ENCODE assay signal across 16 cellular contexts in the genomic region with DNA sequence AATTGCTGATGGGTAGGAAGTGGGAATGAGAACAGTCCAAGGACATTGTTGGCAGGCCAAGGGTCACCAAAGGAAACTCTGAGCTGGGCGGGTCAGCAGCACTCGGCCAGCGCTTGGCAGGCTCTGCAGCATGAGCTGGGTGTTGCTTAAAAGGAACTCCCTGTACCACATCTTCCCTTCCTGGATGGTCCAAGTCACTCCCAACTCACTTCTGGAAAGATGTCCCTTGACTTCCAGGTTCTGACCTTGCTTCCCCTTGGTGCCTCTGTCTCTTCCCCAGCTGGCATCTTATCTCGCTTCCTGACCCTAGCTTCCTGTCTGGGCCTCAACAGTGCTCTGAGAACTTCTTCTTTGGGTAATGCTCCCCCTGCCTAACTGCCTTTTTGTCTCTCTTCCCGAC. TPM values are rescaled to one million over a fixed set of nuclear protein-coding genes. Genes with fewer than 3 reads are reported as not detected.
DNase-seq lines count a peak whose midpoint lies in the region; ATAC-seq and TF ChIP-seq lines count a peak whose summit lies in the region.
"Had no signal": no experiment of that assay in that cellular context is flagged by ENCODE, and none has a peak within 500 bp of the region (broad histone marks: within the 10 kb centered on the region; RNA-seq: fewer than 3 reads in every experiment).

No MANE protein-coding gene starts in this region.

- H3F3A ChIP-seq in Loucy (ENCODE audit: low read depth), result no peaks in the 10 kb centered on the region

- H3K79me2 ChIP-seq in Loucy (ENCODE audit: insufficient read depth, low read length), result no peaks in the 10 kb centered on the region

- H3K9me2 ChIP-seq in Loucy (replicated peaks; ENCODE audit: low read depth, low read length), result no peaks in the 10 kb centered on the region

- 57% methylated on average over 5 of the region's 5 CpGs for WGBS in liver
- 54 to 66% (median 59%) methylated on average over 5 of the region's 5 CpGs for WGBS in stomach, 5 donors

- intact Hi-C loops in stomach (cut with DNase I; ENCODE audit: low total_unique reads), result no loop called here

- H3K4me3 ChIP-seq in Loucy (ENCODE audit: low read length, poor library complexity, severe bottlenecking) (no peak overlapping the region), coronary artery (no peak overlapping the region), liver (ENCODE audit: low read depth in 1 of 3, low read length in 3 of 3) (no peak overlapping the region), stomach (no peak overlapping the region)
- H3K4me3 ChIP-seq: SJCRH30 had no signal

- no peaks in the 10 kb centered on the region for H3K9me3 ChIP-seq in Loucy (ENCODE audit: insufficient read depth, low read depth, low read length)
- H3K9me3 ChIP-seq in liver (ENCODE audit: control insufficient read depth in 4 of 4, low read length in 3 of 4), result no peaks in the 10 kb centered on the region
- H3K9me3 ChIP-seq in stomach, result no peaks in the 10 kb centered on the region
- H3K9me3 ChIP-seq: SJCRH30 had no signal

- H3K27me3 ChIP-seq in Loucy (ENCODE audit: insufficient read depth, low read length, poor library complexity, severe bottlenecking), result no peaks in the 10 kb centered on the region
- no peaks in the 10 kb centered on the region for H3K27me3 ChIP-seq in liver (ENCODE audit: control insufficient read depth in 4 of 4, insufficient read depth in 4 of 4, low read length in 3 of 4)
- no peaks in the 10 kb centered on the region for H3K27me3 ChIP-seq in stomach
- H3K27me3 ChIP-seq: SJCRH30 had no signal

- no peaks in the 10 kb centered on the region for H4K20me1 ChIP-seq in Loucy (ENCODE audit: insufficient read depth, low read length, poor library complexity, severe bottlenecking)

- peak overlapping the region; percentile 68; the same call in 1 of the 2 replicates for H2AFZ ChIP-seq in Loucy (ENCODE audit: low read length)

- H3K36me3 ChIP-seq in Loucy (ENCODE audit: insufficient read depth, low read length), result no peaks in the 10 kb centered on the region
- H3K36me3 ChIP-seq in liver (ENCODE audit: control insufficient read depth in 4 of 4, insufficient read depth in 3 of 4, low read depth in 1 of 4, low read length in 3 of 4), result no peaks in the 10 kb centered on the region
- no peaks in the 10 kb centered on the region for H3K36me3 ChIP-seq in stomach
- H3K36me3 ChIP-seq: SJCRH30 had no signal

- H3K4me2 ChIP-seq in Loucy (ENCODE audit: low read depth, low read length, poor library complexity, severe bottlenecking), result peak overlapping the region; percentile 35

- no peak for TF ChIP-seq RAD21 in liver (IDR thresholded peaks at IDR 0.05)

- TF ChIP-seq POLR2A in stomach (IDR thresholded peaks at IDR 0.05), result no peak

- H3K27ac ChIP-seq in coronary artery (peak overlapping the region in 1 of 2 donors; percentile 56), liver (ENCODE audit: low read depth in 1 of 2, low read length in 2 of 2) (no peak overlapping the region), stomach (peak overlapping the region in 4 of 5 donors; percentile 31 to 61 (median 53))
- H3K27ac ChIP-seq: SJCRH30 had no signal

- H3K9ac ChIP-seq in Loucy (ENCODE audit: low read depth, low read length, poor library complexity, severe bottlenecking) (peak overlapping the region; percentile 11), liver (ENCODE audit: low read depth in 1 of 2, low read length in 2 of 2) (no peak overlapping the region)

- TF ChIP-seq CTCF in Loucy (conservative IDR thresholded peaks at IDR 0.05; ENCODE audit: low read length) (no peak), coronary artery (IDR thresholded peaks at IDR 0.05) (no peak), liver (IDR thresholded peaks at IDR 0.05; ENCODE audit: low read depth, low read length, missing input control) (no peak), stomach (IDR thresholded peaks at IDR 0.05) (no peak)

- DNase-seq in coronary artery (ENCODE audit: low spot score) (peak; percentile 73), stomach (peak; percentile 26), AML-193 (lab: John Stamatoyannopoulos, UW) (no peak), NCI-H2196 (lab: John Stamatoyannopoulos, UW; ENCODE audit: unreplicated experiment) (no peak)
- DNase-seq in activated CD4-positive, alpha-beta T cell treated with anti-CD3 and anti-CD28 coated beads for 1 hour, result no peak
- DNase-seq: activated CD4-positive, CD25-positive, alpha-beta regulatory T cell; activated T-cell treated with anti-CD3 and anti-CD28 coated beads, Interleukin-2, amount 50 U/mL, for 4 hours; effector memory CD4-positive, alpha-beta T cell; NCI-H1092; NCI-H526 treated with DMSO at 0.1 percent for 48 hours; SJCRH30; stimulated activated CD4-positive, alpha-beta T cell treated with anti-CD3 and anti-CD28 coated beads, Interleukin-4, amount 100 ng/mL, for 24 hours; stimulated activated naive CD8-positive, alpha-beta T cell treated with anti-CD3 and anti-CD28 coated beads, Interleukin-15, amount 100 ng/mL, for 72 hours had no signal

- ATAC-seq in HG03175 (IDR thresholded peaks at IDR 0.05; ENCODE audit: unreplicated experiment), result no peak
- ATAC-seq: activated T-cell treated with anti-CD3 and anti-CD28 coated beads, Interleukin-2, amount 50 U/mL, for 4 hours; stimulated activated naive CD8-positive, alpha-beta T cell treated with anti-CD3 and anti-CD28 coated beads, Interleukin-15, amount 100 ng/mL, for 72 hours had no signal

- TF ChIP-seq EP300 in stomach (IDR thresholded peaks at IDR 0.05), result no peak

- H3K4me1 ChIP-seq in Loucy (ENCODE audit: insufficient read depth, low read length, poor library complexity, severe bottlenecking) (peaks cover 26% of the 10 kb centered on the region), liver (ENCODE audit: control insufficient read depth in 4 of 4, insufficient read depth in 4 of 4, low read length in 3 of 4) (peaks cover 0 to 7% (median 0%) of the 10 kb centered on the region in 4 donors), stomach (peaks cover 0 to 5% (median 0%) of the 10 kb centered on the region in 4 donors)
- H3K4me1 ChIP-seq: SJCRH30 had no signal

TF ChIP-seq in liver, 16 proteins besides CTCF, POLR2A, EP300 and RAD21:
- TF ChIP-seq, protein P1, sequence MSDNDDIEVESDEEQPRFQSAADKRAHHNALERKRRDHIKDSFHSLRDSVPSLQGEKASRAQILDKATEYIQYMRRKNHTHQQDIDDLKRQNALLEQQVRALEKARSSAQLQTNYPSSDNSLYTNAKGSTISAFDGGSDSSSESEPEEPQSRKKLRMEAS (IDR thresholded peaks at IDR 0.05), result no peak
- TF ChIP-seq GABPA (IDR thresholded peaks at IDR 0.05 in 1 of 2, conservative IDR thresholded peaks at IDR 0.05 in 1 of 2) (no peak), REST (IDR thresholded peaks at IDR 0.05) (no peak), SP1 (IDR thresholded peaks at IDR 0.05) (peak; percentile 29), NR2F2 (IDR thresholded peaks at IDR 0.05) (peak; percentile 98), FOXA1 (IDR thresholded peaks at IDR 0.05) (no peak), JUND (IDR thresholded peaks at IDR 0.05) (no peak), HNF4A (conservative IDR thresholded peaks at IDR 0.05) (no peak)
- TF ChIP-seq, protein P2, sequence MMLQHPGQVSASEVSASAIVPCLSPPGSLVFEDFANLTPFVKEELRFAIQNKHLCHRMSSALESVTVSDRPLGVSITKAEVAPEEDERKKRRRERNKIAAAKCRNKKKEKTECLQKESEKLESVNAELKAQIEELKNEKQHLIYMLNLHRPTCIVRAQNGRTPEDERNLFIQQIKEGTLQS (IDR thresholded peaks at IDR 0.05), result no peak

RNA-seq across cellular contexts. Expression of gene SWAP70, which starts 24.8 kb away (rescaled TPM):
- 1 to 10 TPM; 7.3 to 8.4 TPM for total RNA-seq in liver
- polyA plus RNA-seq in liver, result 1 to 10 TPM; 4.0 to 4.3 TPM
- total RNA-seq in stomach, result 10 to 100 TPM; 18.2 to 39.5 (median 19.8) TPM
- 10 to 100 TPM in 2 of 3 donors, 1 to 10 TPM in 1; 5.1 to 11.0 (median 10.1) TPM for polyA plus RNA-seq in stomach

Comparison
In these comparisons a context has a peak if more than half of its experiments do, and no peak if none do; other contexts are left out.
1. DNase-seq: peak in coronary artery (single experiment) and stomach (single experiment); none in AML-193 (0 of 2), NCI-H2196 (single experiment) and activated CD4-positive, alpha-beta T cell treated with anti-CD3 and anti-CD28 coated beads for 1 hour (single experiment).
2. H3K27ac ChIP-seq: peak in stomach (4 of 5); none in liver (0 of 2).